Comparison of ENCODE assay signal across 8 cellular contexts in genomic region chr1:244319283-244320132, GRCh38.
DNase-seq lines count a peak whose midpoint lies in the region; ATAC-seq, FAIRE-seq and TF ChIP-seq lines count a peak whose summit lies in the region.

No MANE protein-coding gene starts in this region.

- H2AFZ ChIP-seq in endothelial cell of umbilical vein (ENCODE audit: low read depth, low read length) = no peak overlapping the region

- DNase-seq in BJ (ENCODE audit: low read depth) = peak; percentile 59
- peak; percentile 58 for DNase-seq in GM19238 (ENCODE audit: insufficient read length, low spot score)
- DNase-seq in T-helper 2 cell treated with Interferon-gamma antibody and Interleukin-4, amounts not matched to agents 5 μg/mL and 100 μg/mL, for 36 hours (ENCODE audit: low spot score) = peak; percentile 76
- DNase-seq in endothelial cell of umbilical vein (ENCODE audit: low read depth, low spot score) = no peak
- peak; percentile 15 to 21 for DNase-seq in stimulated activated CD4-positive, alpha-beta T cell treated with anti-CD3 and anti-CD28 coated beads, Interleukin-2, amount 100 ng/mL, for 48 hours
- no peak for DNase-seq in mucosa of gallbladder (ENCODE audit: low spot score)
- DNase-seq in sciatic nerve (ENCODE audit: low spot score) = no peak

- BruUV-seq in endothelial cell of umbilical vein (replicated peaks; lab: Mats Ljungman, UMichigan) = no TSS peak

- H3K36me3 ChIP-seq in BJ (ENCODE audit: control insufficient read depth, insufficient read depth, low read length) (no peaks in the 10 kb centered on the region), endothelial cell of umbilical vein (ENCODE audit: control insufficient read depth in 2 of 2, extremely low read depth in 1 of 2, insufficient read depth in 2 of 2, low read length in 2 of 2) (no peaks in the 10 kb centered on the region)

- H3K9me1 ChIP-seq in endothelial cell of umbilical vein (replicated peaks; ENCODE audit: control insufficient read depth, extremely low read depth, insufficient read depth, low read length) = no peaks in the 10 kb centered on the region

- H3K36me3 Mint-ChIP-seq in T-helper 2 cell treated with Interferon-gamma antibody and Interleukin-4, amounts not matched to agents 5 μg/mL and 100 μg/mL, for 36 hours (ENCODE audit: low read depth) = peaks cover 15% of the 10 kb centered on the region

- H3K9ac ChIP-seq in endothelial cell of umbilical vein (replicated peaks; ENCODE audit: extremely low read depth, insufficient read depth, low read length) = no peak overlapping the region

- H3K4me1 Mint-ChIP-seq in T-helper 2 cell treated with Interferon-gamma antibody and Interleukin-4, amounts not matched to agents 5 μg/mL and 100 μg/mL, for 36 hours (ENCODE audit: low read depth) = peaks cover 44% of the 10 kb centered on the region

- no peak overlapping the region for H3K4me2 ChIP-seq in endothelial cell of umbilical vein (ENCODE audit: insufficient read depth, low read length)

- no peak for TF ChIP-seq POLR2A in endothelial cell of umbilical vein (IDR thresholded peaks at IDR 0.05; ENCODE audit: low read depth, low read length)

- peak overlapping the region; percentile 70 for H3K4me3 Mint-ChIP-seq in T-helper 2 cell treated with Interferon-gamma antibody and Interleukin-4, amounts not matched to agents 5 μg/mL and 100 μg/mL, for 36 hours

- CTCF ChIA-PET in BJ (lab: Yijun Ruan, JAX) (no interaction called here), endothelial cell of umbilical vein (lab: Charles Lee) (no interaction called here)

- H3K4me3 ChIP-seq in BJ (ENCODE audit: low read depth, low read length) = no peak overlapping the region
- no peak overlapping the region for H3K4me3 ChIP-seq in endothelial cell of umbilical vein (replicated peaks in 1 of 3; ENCODE audit: insufficient read depth in 1 of 3, low read depth in 1 of 3, low read length in 3 of 3)

- H3K27me3 Mint-ChIP-seq in T-helper 2 cell treated with Interferon-gamma antibody and Interleukin-4, amounts not matched to agents 5 μg/mL and 100 μg/mL, for 36 hours (ENCODE audit: low read depth) = no peaks in the 10 kb centered on the region

- H3K27me3 ChIP-seq in BJ (ENCODE audit: control insufficient read depth, insufficient read depth, low read length) (no peaks in the 10 kb centered on the region), endothelial cell of umbilical vein (ENCODE audit: control insufficient read depth in 2 of 2, insufficient read depth in 2 of 2, low read length in 2 of 2) (no peaks in the 10 kb centered on the region)

- FAIRE-seq in endothelial cell of umbilical vein (lab: Jason Lieb, UNC) = no peak

- H3K4me1 ChIP-seq in endothelial cell of umbilical vein (ENCODE audit: control insufficient read depth, extremely low read depth, insufficient read depth, low read length) = peaks cover 49% of the 10 kb centered on the region

- H3K79me2 ChIP-seq in endothelial cell of umbilical vein (ENCODE audit: control insufficient read depth, insufficient read depth, low read length) = peaks cover 79% of the 10 kb centered on the region

- no peaks in the 10 kb centered on the region for H3K9me3 ChIP-seq in endothelial cell of umbilical vein (replicated peaks; ENCODE audit: control insufficient read depth, insufficient read depth, low read length)

- H3K9me3 Mint-ChIP-seq in T-helper 2 cell treated with Interferon-gamma antibody and Interleukin-4, amounts not matched to agents 5 μg/mL and 100 μg/mL, for 36 hours = peaks cover 6% of the 10 kb centered on the region

- POLR2A ChIA-PET in BJ (lab: Charles Lee) (no interaction called here), endothelial cell of umbilical vein (lab: Charles Lee) (no interaction called here)

- TF ChIP-seq CTCF in BJ (IDR thresholded peaks at IDR 0.05; ENCODE audit: insufficient read depth, low read depth, low read length) = no peak
- TF ChIP-seq CTCF in endothelial cell of umbilical vein (IDR thresholded peaks at IDR 0.05; ENCODE audit: extremely low read depth in 1 of 2, insufficient read depth in 1 of 2, low read depth in 1 of 2, low read length in 2 of 2) = no peak

- H3K27ac Mint-ChIP-seq in T-helper 2 cell treated with Interferon-gamma antibody and Interleukin-4, amounts not matched to agents 5 μg/mL and 100 μg/mL, for 36 hours = peak overlapping the region; percentile 93

- peak overlapping the region; percentile 16 for H3K27ac ChIP-seq in endothelial cell of umbilical vein (ENCODE audit: insufficient read depth, low read depth, low read length)

- dilution Hi-C loops in endothelial cell of umbilical vein (cut with MboI; ENCODE audit: extremely low pct_ligation_motif_present, low sequenced_read_pairs) = no loop called here

- intact Hi-C loops in endothelial cell of umbilical vein (cut with micrococcal nuclease) (loop anchor here (5.0 kb wide), 1 partner anchor 272 kb away; no protein-coding TSS in a partner anchor), sciatic nerve (cut with DNase I) (no loop called here)

- H4K20me1 ChIP-seq in endothelial cell of umbilical vein (replicated peaks; ENCODE audit: control insufficient read depth, extremely low read depth, insufficient read depth, low read length) = no peaks in the 10 kb centered on the region

- ATAC-seq in HG03135 (IDR thresholded peaks at IDR 0.05; ENCODE audit: unreplicated experiment) (peak; percentile 72), sciatic nerve (no peak)

TF ChIP-seq in endothelial cell of umbilical vein, 7 proteins besides CTCF, POLR2A, EP300 and RAD21:
- TF ChIP-seq MYC (IDR thresholded peaks at IDR 0.05; ENCODE audit: low read depth, low read length) (no peak), FOS (IDR thresholded peaks at IDR 0.05; ENCODE audit: borderline replicate concordance, insufficient read depth, low read length) (no peak), POLR2AphosphoS5 (IDR thresholded peaks at IDR 0.05; ENCODE audit: insufficient read depth, low read depth, low read length) (no peak), MAX (IDR thresholded peaks at IDR 0.05; ENCODE audit: insufficient read depth, insufficient read length) (no peak), JUN (IDR thresholded peaks at IDR 0.05; ENCODE audit: borderline replicate concordance, insufficient read depth, insufficient read length, low read depth) (no peak), EZH2 (IDR thresholded peaks at IDR 0.05; ENCODE audit: borderline replicate concordance, low read depth, low read length, severe bottlenecking) (no peak), GATA2 (IDR thresholded peaks at IDR 0.05; ENCODE audit: insufficient read depth, insufficient read length, low read depth, low read length) (no peak)

Comparison
In these comparisons a context has a peak if more than half of its experiments do, and no peak if none do; other contexts are left out.
1. DNase-seq: peak in BJ (single experiment), GM19238 (single experiment), T-helper 2 cell treated with Interferon-gamma antibody and Interleukin-4, amounts not matched to agents 5 μg/mL and 100 μg/mL, for 36 hours (single experiment) and stimulated activated CD4-positive, alpha-beta T cell treated with anti-CD3 and anti-CD28 coated beads, Interleukin-2, amount 100 ng/mL, for 48 hours (2 of 2); none in endothelial cell of umbilical vein (single experiment), mucosa of gallbladder (single experiment) and sciatic nerve (single experiment).